ENCODE assay signal across 8 cellular contexts in genomic region chr1:178727014-178727895, GRCh38.
DNase-seq lines count a peak whose midpoint lies in the region; ATAC-seq and TF ChIP-seq lines count a peak whose summit lies in the region.

No MANE protein-coding gene starts in this region.

- no peaks in the 10 kb centered on the region for H3K27me3 Mint-ChIP-seq in memory B cell

- H3K4me3 ChIP-seq in HL-60 (replicated peaks; ENCODE audit: insufficient read depth, low read length) (no peak overlapping the region), astrocyte of the spinal cord (ENCODE audit: low read depth, low read length) (peak overlapping the region; percentile 67)

- peaks cover 2% of the 10 kb centered on the region for H3K9me3 Mint-ChIP-seq in memory B cell

- peaks cover 26% of the 10 kb centered on the region for H3K4me1 Mint-ChIP-seq in memory B cell

- peak overlapping the region; percentile 96 for H3K4me3 Mint-ChIP-seq in memory B cell

- ATAC-seq in memory B cell (ENCODE audit: low read depth) (peak; percentile 7), HG03521 (IDR thresholded peaks at IDR 0.05; ENCODE audit: unreplicated experiment) (no peak), HG03095 (IDR thresholded peaks at IDR 0.05; ENCODE audit: unreplicated experiment) (no peak)

- peaks cover 39% of the 10 kb centered on the region for H3K36me3 Mint-ChIP-seq in memory B cell

- no peaks in the 10 kb centered on the region for H3K27me3 ChIP-seq in HL-60 (ENCODE audit: insufficient read depth, poor library complexity, severe bottlenecking)

- in situ Hi-C loops in ACHN (cut with HindIII; ENCODE audit: low pct_ligation_motif_present, low pct_unique_long_range_greater_than_20kb, low sequenced_read_pairs): no loop called here
- in situ Hi-C loops in astrocyte of the spinal cord (cut with HindIII; ENCODE audit: low sequenced_read_pairs): no loop called here

- H3K27ac Mint-ChIP-seq in memory B cell: peak overlapping the region; percentile 96

- TF ChIP-seq CTCF in HL-60 (IDR thresholded peaks at IDR 0.05; ENCODE audit: insufficient read depth, low read length): no peak
- TF ChIP-seq CTCF in astrocyte of the spinal cord (IDR thresholded peaks at IDR 0.05; ENCODE audit: low read depth, low read length): no peak
- TF ChIP-seq CTCF in GM20000 (IDR thresholded peaks at IDR 0.05; ENCODE audit: extremely low read depth, missing control alignments): no peak

- H3K27ac ChIP-seq in HL-60 (replicated peaks): peak overlapping the region; percentile 51; the same call in 1 of the 2 replicates

- DNase-seq in ACHN (peak; percentile 7), HL-60 (ENCODE audit: low read depth in 1 of 2, low spot score in 1 of 2) (no peak), astrocyte of the spinal cord (ENCODE audit: low read depth, low spot score) (peak; percentile 38), memory B cell (ENCODE audit: low spot score in 2 of 2) (no peak), GM20000 (ENCODE audit: low spot score) (no peak)
- DNase-seq in stimulated activated CD8-positive, alpha-beta memory T cell treated with anti-CD3 and anti-CD28 coated beads, Interleukin-4, amount 100 ng/mL, for 48 hours: no peak

Comparison
In these comparisons a context has a peak if more than half of its experiments do, and no peak if none do; other contexts are left out.
1. DNase-seq: peak in ACHN (single experiment) and astrocyte of the spinal cord (single experiment); none in HL-60 (0 of 2), memory B cell (0 of 2), GM20000 (single experiment) and stimulated activated CD8-positive, alpha-beta memory T cell treated with anti-CD3 and anti-CD28 coated beads, Interleukin-4, amount 100 ng/mL, for 48 hours (single experiment).